ENCODE assay signal across 18 cellular contexts in genomic region chr5:143155445-143155844, GRCh38.
DNase-seq lines count a peak whose midpoint lies in the region; ATAC-seq and TF ChIP-seq lines count a peak whose summit lies in the region.
"Had no signal": no experiment of that assay in that cellular context is flagged by ENCODE, and none has a peak within 500 bp of the region (broad histone marks: within the 10 kb centered on the region; RNA-seq: fewer than 3 reads in every experiment).

No MANE protein-coding gene starts in this region.

- H3K36me3 ChIP-seq in gastroesophageal sphincter (peaks cover 0 to 2% of the 10 kb centered on the region in 2 donors), stomach (peaks cover 0 to 6% (median 2%) of the 10 kb centered on the region in 4 donors), right lobe of liver (no peaks in the 10 kb centered on the region)
- H3K36me3 ChIP-seq: adrenal gland, ovary had no signal

- H3K9me3 ChIP-seq in gastroesophageal sphincter: no peaks in the 10 kb centered on the region
- no peaks in the 10 kb centered on the region for H3K9me3 ChIP-seq in stomach
- H3K9me3 ChIP-seq in right lobe of liver: no peaks in the 10 kb centered on the region
- H3K9me3 ChIP-seq: adrenal gland, ovary had no signal

- no peak for ATAC-seq in activated T-helper 17 cell treated with anti-CD3 and anti-CD28 coated beads, Interleukin-2, amount 50 U/mL, for 72 hours (replicated peaks)
- ATAC-seq in gastroesophageal sphincter (no peak), right lobe of liver (no peak)

- H3K27ac ChIP-seq in gastroesophageal sphincter (peak overlapping the region in 3 of 4 donors; percentile 84 to 86 (median 84)), stomach (peak overlapping the region in 4 of 5 donors; percentile 57 to 79 (median 72)), right lobe of liver (no peak overlapping the region)
- H3K27ac ChIP-seq: ovary had no signal

- H3K4me3 ChIP-seq in gastroesophageal sphincter (no peak overlapping the region), stomach (no peak overlapping the region), right lobe of liver (no peak overlapping the region)
- H3K4me3 ChIP-seq: ovary had no signal

- WGBS in gastroesophageal sphincter (ENCODE audit: low coverage in 1 of 2), 2 donors: 56 to 58% methylated on average over 3 of the region's 3 CpGs
- WGBS in stomach, 5 donors: 70 to 83% (median 76%) methylated on average over 3 of the region's 3 CpGs
- 85% methylated on average over 3 of the region's 3 CpGs for WGBS in right lobe of liver (ENCODE audit: insufficient coverage, low coverage, low lambda C conversion rate, missing lambda C conversion rate)

- TF ChIP-seq POLR2A in gastroesophageal sphincter (IDR thresholded peaks at IDR 0.05) (no peak), stomach (IDR thresholded peaks at IDR 0.05) (no peak), right lobe of liver (IDR thresholded peaks at IDR 0.05) (no peak)

- no peaks in the 10 kb centered on the region for H3K36me3 Mint-ChIP-seq in activated T-helper 17 cell treated with anti-CD3 and anti-CD28 coated beads, Interleukin-2, amount 50 U/mL, for 72 hours (ENCODE audit: low read depth)

- no peaks in the 10 kb centered on the region for H3K4me1 Mint-ChIP-seq in activated T-helper 17 cell treated with anti-CD3 and anti-CD28 coated beads, Interleukin-2, amount 50 U/mL, for 72 hours

- TF ChIP-seq CTCF in gastroesophageal sphincter (IDR thresholded peaks at IDR 0.05) (no peak), stomach (IDR thresholded peaks at IDR 0.05) (no peak), right lobe of liver (IDR thresholded peaks at IDR 0.05) (no peak)

- no peaks in the 10 kb centered on the region for H3K9me3 Mint-ChIP-seq in activated T-helper 17 cell treated with anti-CD3 and anti-CD28 coated beads, Interleukin-2, amount 50 U/mL, for 72 hours
- H3K9me3 Mint-ChIP-seq: dendritic cell treated with granulocyte-macrophage colony-stimulating factor and Interleukin-4, amounts not matched to agents 40 ng/mL and 50 ng/mL, for 4 days had no signal

- H3K4me3 Mint-ChIP-seq in activated T-helper 17 cell treated with anti-CD3 and anti-CD28 coated beads, Interleukin-2, amount 50 U/mL, for 72 hours: no peak overlapping the region
- H3K4me3 Mint-ChIP-seq: activated CD4-positive, alpha-beta T cell treated with anti-CD3 and anti-CD28 coated beads, Interleukin-2, amount 10 ng/mL, durations not matched to agents 24 days and 14 days; dendritic cell treated with granulocyte-macrophage colony-stimulating factor and Interleukin-4, amounts not matched to agents 40 ng/mL and 50 ng/mL, for 4 days had no signal

- H3K4me1 ChIP-seq in gastroesophageal sphincter (peaks cover 20 to 51% (median 29%) of the 10 kb centered on the region in 3 donors), stomach (peaks cover 11 to 42% (median 28%) of the 10 kb centered on the region in 4 donors), right lobe of liver (no peaks in the 10 kb centered on the region)

- intact Hi-C loops in stomach (cut with DNase I; ENCODE audit: low total_unique reads): no loop called here
- intact Hi-C loops in right lobe of liver (cut with DNase I): no loop called here

- no peaks in the 10 kb centered on the region for H3K27me3 ChIP-seq in gastroesophageal sphincter
- no peaks in the 10 kb centered on the region for H3K27me3 ChIP-seq in stomach
- no peaks in the 10 kb centered on the region for H3K27me3 ChIP-seq in right lobe of liver
- H3K27me3 ChIP-seq: adrenal gland, ovary had no signal

- peak overlapping the region; percentile 59 for H3K27ac Mint-ChIP-seq in activated T-helper 17 cell treated with anti-CD3 and anti-CD28 coated beads, Interleukin-2, amount 50 U/mL, for 72 hours
- H3K27ac Mint-ChIP-seq: activated CD4-positive, alpha-beta T cell treated with anti-CD3 and anti-CD28 coated beads, Interleukin-2, amount 10 ng/mL, durations not matched to agents 24 days and 14 days; dendritic cell treated with granulocyte-macrophage colony-stimulating factor and Interleukin-4, amounts not matched to agents 40 ng/mL and 50 ng/mL, for 4 days had no signal

- peak; percentile 40 for DNase-seq in EL
- no peak for DNase-seq in stomach
- DNase-seq in activated T-cell treated with anti-CD3 and anti-CD28 coated beads for 4 hours: no peak
- no peak for DNase-seq in SKM-1 (lab: John Stamatoyannopoulos, UW; ENCODE audit: unreplicated experiment)
- no peak for DNase-seq in mesenteric fat pad (ENCODE audit: low spot score)
- DNase-seq in right lobe of liver: no peak
- DNase-seq: activated CD4-positive, alpha-beta T cell treated with anti-CD3 and anti-CD28 coated beads, Interleukin-2, amount 10 ng/mL, durations not matched to agents 24 days and 14 days; activated T-cell treated with anti-CD3 and anti-CD28 coated beads, Interleukin-2, amount 50 U/mL, for 48 hours; DMS79; midbrain; NCI-H187; NCI-H526; ovary; RPMI8226 had no signal

- H3K27me3 Mint-ChIP-seq in activated T-helper 17 cell treated with anti-CD3 and anti-CD28 coated beads, Interleukin-2, amount 50 U/mL, for 72 hours: no peaks in the 10 kb centered on the region
- H3K27me3 Mint-ChIP-seq: activated CD4-positive, alpha-beta T cell treated with anti-CD3 and anti-CD28 coated beads, Interleukin-2, amount 10 ng/mL, durations not matched to agents 24 days and 14 days; dendritic cell treated with granulocyte-macrophage colony-stimulating factor and Interleukin-4, amounts not matched to agents 40 ng/mL and 50 ng/mL, for 4 days had no signal

- TF ChIP-seq EP300 in gastroesophageal sphincter (IDR thresholded peaks at IDR 0.05) (no peak), stomach (IDR thresholded peaks at IDR 0.05) (no peak)

Comparison
In these comparisons a context has a peak if more than half of its experiments do, and no peak if none do; other contexts are left out.
1. H3K27ac ChIP-seq: peak in gastroesophageal sphincter (3 of 4) and stomach (4 of 5); none in right lobe of liver (0 of 3).